In genomic region chr15:74950078-74951000, GRCh38 we compare ENCODE assay signal across 8 cellular contexts. TPM values are rescaled to one million over a fixed set of nuclear protein-coding genes. Genes with fewer than 3 reads are reported as not detected.
DNase-seq lines count a peak whose midpoint lies in the region; ATAC-seq and TF ChIP-seq lines count a peak whose summit lies in the region.

No MANE protein-coding gene starts in this region.

- POLR2A ChIA-PET in activated B cell treated with CpG ODN at 0.5 μM for 24 hours (lab: Charles Lee) = interaction anchor here (0.9 to 2.3 kb wide), 4 partner anchors 44 to 320 kb away, joined by 3 to 8 read pairs (median 4); partner anchors contain the start of gene FAM219B

- ATAC-seq in activated B cell treated with CpG ODN at 0.5 μM for 24 hours (ENCODE audit: low read depth) (peak; percentile 99), left colon (peak; percentile 74), GM18907 (IDR thresholded peaks at IDR 0.05; ENCODE audit: unreplicated experiment) (no peak)

- no peak overlapping the region for H3K4me3 ChIP-seq in cardiac fibroblast (replicated peaks in 1 of 2; ENCODE audit: low read depth in 2 of 2, low read length in 2 of 2)

- DNase-seq in activated gamma-delta T cell treated with Interleukin-2 at 50 U/mL for 16 hours (peak; percentile 76), activated gamma-delta T cell (lab: John Stamatoyannopoulos, UW) (no peak), NCI-H2196 treated with DMSO at 0.1 percent for 48 hours (lab: John Stamatoyannopoulos, UW; ENCODE audit: unreplicated experiment) (peak; percentile 10), activated B cell treated with CpG ODN at 0.5 μM for 24 hours (peak; percentile 54), cardiac fibroblast (ENCODE audit: low read depth in 2 of 2) (peak; percentile 80 to 81), left colon (peak; percentile 50 to 79)
- peak; percentile 66 to 78 for DNase-seq in stimulated activated CD4-positive, alpha-beta T cell treated with anti-CD3 and anti-CD28 coated beads, Interleukin-4, amount 100 ng/mL, for 48 hours (ENCODE audit: low read depth in 2 of 2)

- no peaks in the 10 kb centered on the region for H3K9me3 Mint-ChIP-seq in activated B cell treated with CpG ODN at 0.5 μM for 24 hours

- H3K27ac Mint-ChIP-seq in activated B cell treated with CpG ODN at 0.5 μM for 24 hours = no peak overlapping the region

- TF ChIP-seq CTCF in activated B cell treated with CpG ODN at 0.5 μM for 24 hours (IDR thresholded peaks at IDR 0.05) (peak; percentile 24), cardiac fibroblast (IDR thresholded peaks at IDR 0.05; ENCODE audit: low read depth, low read length) (peak; percentile 99)

- CTCF ChIA-PET in activated B cell treated with CpG ODN at 0.5 μM for 24 hours (lab: Charles Lee) = interaction anchor here (0.5 to 4.7 kb wide), 31 partner anchors 9 to 579 kb away, joined by 3 to 63 read pairs (median 3); partner anchors contain the start of genes COX5A and ULK3

- H3K4me3 Mint-ChIP-seq in activated B cell treated with CpG ODN at 0.5 μM for 24 hours = no peak overlapping the region

- no peaks in the 10 kb centered on the region for H3K36me3 Mint-ChIP-seq in activated B cell treated with CpG ODN at 0.5 μM for 24 hours (ENCODE audit: low read depth)

- intact Hi-C loops in activated B cell treated with CpG ODN at 0.5 μM for 24 hours (cut with micrococcal nuclease) (loop anchor here (1.0 to 5.0 kb wide), 5 partner anchors 107 to 578 kb away; partner anchors contain the start of gene ULK3), left colon (cut with DNase I, micrococcal nuclease) (loop anchor here in 1 of 2 donors (10.0 kb wide), 1 partner anchor 186 kb away; no protein-coding TSS in a partner anchor)

- no peaks in the 10 kb centered on the region for H3K27me3 Mint-ChIP-seq in activated B cell treated with CpG ODN at 0.5 μM for 24 hours

- peaks cover 4% of the 10 kb centered on the region for H3K4me1 Mint-ChIP-seq in activated B cell treated with CpG ODN at 0.5 μM for 24 hours

RNA-seq across cellular contexts. Expression of gene RPP25, which starts 6.2 kb away (rescaled TPM):
- 4.0 and 4.3 TPM in 2 replicates for total RNA-seq in activated B cell treated with CpG ODN at 0.5 μM for 24 hours
- total RNA-seq in left colon = 10 to 100 TPM; 12.0 to 12.7 TPM

RNA-seq across cellular contexts. Expression of gene COX5A, which starts 12.5 kb away (rescaled TPM):
- total RNA-seq in activated B cell treated with CpG ODN at 0.5 μM for 24 hours (150 and 159 TPM in 2 replicates), left colon (100 to 1,000 TPM; 564 to 684 TPM)

RNA-seq across cellular contexts. Expression of gene FAM219B, which starts 43.7 kb away (rescaled TPM):
- 76.0 and 90.4 TPM in 2 replicates for total RNA-seq in activated B cell treated with CpG ODN at 0.5 μM for 24 hours
- 10 to 100 TPM; 53.5 to 64.9 TPM for total RNA-seq in left colon

RNA-seq across cellular contexts. Expression of gene SCAMP5, which starts 45.0 kb away (rescaled TPM):
- total RNA-seq in activated B cell treated with CpG ODN at 0.5 μM for 24 hours (0.44 and 0.62 TPM in 2 replicates), left colon (1 to 10 TPM; 4.5 to 8.6 TPM)
